Comparison of ENCODE assay signal across 2 cellular contexts in the genomic region with DNA sequence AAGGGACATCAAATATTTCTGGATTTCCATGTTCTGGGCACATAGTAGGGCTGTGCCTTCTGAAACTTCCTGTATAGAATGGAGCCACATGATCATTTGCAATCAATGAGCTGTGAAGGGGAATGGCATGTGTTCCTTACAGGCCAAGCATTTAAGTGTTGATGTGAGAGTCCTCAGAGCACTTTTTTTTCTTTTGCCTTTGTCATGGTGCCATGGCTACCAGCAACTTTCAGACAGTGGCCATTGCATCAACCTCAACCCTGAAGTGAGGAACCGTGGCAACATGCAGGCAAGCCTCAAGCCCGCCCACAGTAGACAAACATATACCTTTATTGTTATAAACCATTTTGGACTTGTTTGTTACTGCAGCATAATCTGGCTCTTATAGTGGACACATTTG.
TF ChIP-seq lines count a peak whose summit lies in the region.

No MANE protein-coding gene starts in this region.

TF ChIP-seq in GM23338, 12 proteins besides CTCF, POLR2A, EP300 and RAD21 (continued from another document and continues in another):
- TF ChIP-seq, protein P1, sequence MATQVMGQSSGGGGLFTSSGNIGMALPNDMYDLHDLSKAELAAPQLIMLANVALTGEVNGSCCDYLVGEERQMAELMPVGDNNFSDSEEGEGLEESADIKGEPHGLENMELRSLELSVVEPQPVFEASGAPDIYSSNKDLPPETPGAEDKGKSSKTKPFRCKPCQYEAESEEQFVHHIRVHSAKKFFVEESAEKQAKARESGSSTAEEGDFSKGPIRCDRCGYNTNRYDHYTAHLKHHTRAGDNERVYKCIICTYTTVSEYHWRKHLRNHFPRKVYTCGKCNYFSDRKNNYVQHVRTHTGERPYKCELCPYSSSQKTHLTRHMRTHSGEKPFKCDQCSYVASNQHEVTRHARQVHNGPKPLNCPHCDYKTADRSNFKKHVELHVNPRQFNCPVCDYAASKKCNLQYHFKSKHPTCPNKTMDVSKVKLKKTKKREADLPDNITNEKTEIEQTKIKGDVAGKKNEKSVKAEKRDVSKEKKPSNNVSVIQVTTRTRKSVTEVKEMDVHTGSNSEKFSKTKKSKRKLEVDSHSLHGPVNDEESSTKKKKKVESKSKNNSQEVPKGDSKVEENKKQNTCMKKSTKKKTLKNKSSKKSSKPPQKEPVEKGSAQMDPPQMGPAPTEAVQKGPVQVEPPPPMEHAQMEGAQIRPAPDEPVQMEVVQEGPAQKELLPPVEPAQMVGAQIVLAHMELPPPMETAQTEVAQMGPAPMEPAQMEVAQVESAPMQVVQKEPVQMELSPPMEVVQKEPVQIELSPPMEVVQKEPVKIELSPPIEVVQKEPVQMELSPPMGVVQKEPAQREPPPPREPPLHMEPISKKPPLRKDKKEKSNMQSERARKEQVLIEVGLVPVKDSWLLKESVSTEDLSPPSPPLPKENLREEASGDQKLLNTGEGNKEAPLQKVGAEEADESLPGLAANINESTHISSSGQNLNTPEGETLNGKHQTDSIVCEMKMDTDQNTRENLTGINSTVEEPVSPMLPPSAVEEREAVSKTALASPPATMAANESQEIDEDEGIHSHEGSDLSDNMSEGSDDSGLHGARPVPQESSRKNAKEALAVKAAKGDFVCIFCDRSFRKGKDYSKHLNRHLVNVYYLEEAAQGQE (IDR thresholded peaks at IDR 0.05; ENCODE audit: unreplicated experiment), result no peak
- TF ChIP-seq NANOG (IDR thresholded peaks at IDR 0.05; ENCODE audit: borderline replicate concordance) (no peak), POLR2AphosphoS5 (IDR thresholded peaks at IDR 0.05; ENCODE audit: low read depth) (no peak), ZNF114 (CRISPR knock-in tag; IDR thresholded peaks at IDR 0.05) (no peak), JUNB (IDR thresholded peaks at IDR 0.05; ENCODE audit: unreplicated experiment) (no peak), EZH2 (IDR thresholded peaks at IDR 0.05; ENCODE audit: low read depth, unreplicated experiment) (no peak), STAT1 (IDR thresholded peaks at IDR 0.05; ENCODE audit: unreplicated experiment) (no peak), EZH2phosphoT487 (IDR thresholded peaks at IDR 0.05; ENCODE audit: unreplicated experiment) (no peak)
- TF ChIP-seq, protein P2, sequence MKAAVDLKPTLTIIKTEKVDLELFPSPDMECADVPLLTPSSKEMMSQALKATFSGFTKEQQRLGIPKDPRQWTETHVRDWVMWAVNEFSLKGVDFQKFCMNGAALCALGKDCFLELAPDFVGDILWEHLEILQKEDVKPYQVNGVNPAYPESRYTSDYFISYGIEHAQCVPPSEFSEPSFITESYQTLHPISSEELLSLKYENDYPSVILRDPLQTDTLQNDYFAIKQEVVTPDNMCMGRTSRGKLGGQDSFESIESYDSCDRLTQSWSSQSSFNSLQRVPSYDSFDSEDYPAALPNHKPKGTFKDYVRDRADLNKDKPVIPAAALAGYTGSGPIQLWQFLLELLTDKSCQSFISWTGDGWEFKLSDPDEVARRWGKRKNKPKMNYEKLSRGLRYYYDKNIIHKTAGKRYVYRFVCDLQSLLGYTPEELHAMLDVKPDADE (IDR thresholded peaks at IDR 0.05), result no peak
- TF ChIP-seq, protein P3, sequence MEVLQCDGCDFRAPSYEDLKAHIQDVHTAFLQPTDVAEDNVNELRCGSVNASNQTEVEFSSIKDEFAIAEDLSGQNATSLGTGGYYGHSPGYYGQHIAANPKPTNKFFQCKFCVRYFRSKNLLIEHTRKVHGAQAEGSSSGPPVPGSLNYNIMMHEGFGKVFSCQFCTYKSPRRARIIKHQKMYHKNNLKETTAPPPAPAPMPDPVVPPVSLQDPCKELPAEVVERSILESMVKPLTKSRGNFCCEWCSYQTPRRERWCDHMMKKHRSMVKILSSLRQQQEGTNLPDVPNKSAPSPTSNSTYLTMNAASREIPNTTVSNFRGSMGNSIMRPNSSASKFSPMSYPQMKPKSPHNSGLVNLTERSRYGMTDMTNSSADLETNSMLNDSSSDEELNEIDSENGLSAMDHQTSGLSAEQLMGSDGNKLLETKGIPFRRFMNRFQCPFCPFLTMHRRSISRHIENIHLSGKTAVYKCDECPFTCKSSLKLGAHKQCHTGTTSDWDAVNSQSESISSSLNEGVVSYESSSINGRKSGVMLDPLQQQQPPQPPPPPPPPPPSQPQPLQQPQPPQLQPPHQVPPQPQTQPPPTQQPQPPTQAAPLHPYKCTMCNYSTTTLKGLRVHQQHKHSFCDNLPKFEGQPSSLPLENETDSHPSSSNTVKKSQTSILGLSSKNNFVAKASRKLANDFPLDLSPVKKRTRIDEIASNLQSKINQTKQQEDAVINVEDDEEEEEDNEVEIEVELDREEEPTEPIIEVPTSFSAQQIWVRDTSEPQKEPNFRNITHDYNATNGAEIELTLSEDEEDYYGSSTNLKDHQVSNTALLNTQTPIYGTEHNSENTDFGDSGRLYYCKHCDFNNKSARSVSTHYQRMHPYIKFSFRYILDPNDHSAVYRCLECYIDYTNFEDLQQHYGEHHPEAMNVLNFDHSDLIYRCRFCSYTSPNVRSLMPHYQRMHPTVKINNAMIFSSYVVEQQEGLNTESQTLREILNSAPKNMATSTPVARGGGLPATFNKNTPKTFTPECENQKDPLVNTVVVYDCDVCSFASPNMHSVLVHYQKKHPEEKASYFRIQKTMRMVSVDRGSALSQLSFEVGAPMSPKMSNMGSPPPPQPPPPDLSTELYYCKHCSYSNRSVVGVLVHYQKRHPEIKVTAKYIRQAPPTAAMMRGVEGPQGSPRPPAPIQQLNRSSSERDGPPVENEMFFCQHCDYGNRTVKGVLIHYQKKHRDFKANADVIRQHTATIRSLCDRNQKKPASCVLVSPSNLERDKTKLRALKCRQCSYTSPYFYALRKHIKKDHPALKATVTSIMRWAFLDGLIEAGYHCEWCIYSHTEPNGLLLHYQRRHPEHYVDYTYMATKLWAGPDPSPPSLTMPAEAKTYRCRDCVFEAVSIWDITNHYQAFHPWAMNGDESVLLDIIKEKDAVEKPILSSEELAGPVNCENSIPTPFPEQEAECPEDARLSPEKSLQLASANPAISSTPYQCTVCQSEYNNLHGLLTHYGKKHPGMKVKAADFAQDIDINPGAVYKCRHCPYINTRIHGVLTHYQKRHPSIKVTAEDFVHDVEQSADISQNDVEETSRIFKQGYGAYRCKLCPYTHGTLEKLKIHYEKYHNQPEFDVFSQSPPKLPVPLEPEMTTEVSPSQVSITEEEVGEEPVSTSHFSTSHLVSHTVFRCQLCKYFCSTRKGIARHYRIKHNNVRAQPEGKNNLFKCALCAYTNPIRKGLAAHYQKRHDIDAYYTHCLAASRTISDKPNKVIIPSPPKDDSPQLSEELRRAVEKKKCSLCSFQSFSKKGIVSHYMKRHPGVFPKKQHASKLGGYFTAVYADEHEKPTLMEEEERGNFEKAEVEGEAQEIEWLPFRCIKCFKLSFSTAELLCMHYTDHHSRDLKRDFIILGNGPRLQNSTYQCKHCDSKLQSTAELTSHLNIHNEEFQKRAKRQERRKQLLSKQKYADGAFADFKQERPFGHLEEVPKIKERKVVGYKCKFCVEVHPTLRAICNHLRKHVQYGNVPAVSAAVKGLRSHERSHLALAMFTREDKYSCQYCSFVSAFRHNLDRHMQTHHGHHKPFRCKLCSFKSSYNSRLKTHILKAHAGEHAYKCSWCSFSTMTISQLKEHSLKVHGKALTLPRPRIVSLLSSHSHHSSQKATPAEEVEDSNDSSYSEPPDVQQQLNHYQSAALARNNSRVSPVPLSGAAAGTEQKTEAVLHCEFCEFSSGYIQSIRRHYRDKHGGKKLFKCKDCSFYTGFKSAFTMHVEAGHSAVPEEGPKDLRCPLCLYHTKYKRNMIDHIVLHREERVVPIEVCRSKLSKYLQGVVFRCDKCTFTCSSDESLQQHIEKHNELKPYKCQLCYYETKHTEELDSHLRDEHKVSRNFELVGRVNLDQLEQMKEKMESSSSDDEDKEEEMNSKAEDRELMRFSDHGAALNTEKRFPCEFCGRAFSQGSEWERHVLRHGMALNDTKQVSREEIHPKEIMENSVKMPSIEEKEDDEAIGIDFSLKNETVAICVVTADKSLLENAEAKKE (CRISPR knock-in tag; IDR thresholded peaks at IDR 0.05), result no peak

TF ChIP-seq in neural cell, 6 proteins besides CTCF, POLR2A, EP300 and RAD21 (continued from another document):
- TF ChIP-seq, protein P1 (IDR thresholded peaks at IDR 0.05; ENCODE audit: borderline replicate concordance), result no peak
